11 cellular contexts compared by ENCODE assay signal in the genomic region with DNA sequence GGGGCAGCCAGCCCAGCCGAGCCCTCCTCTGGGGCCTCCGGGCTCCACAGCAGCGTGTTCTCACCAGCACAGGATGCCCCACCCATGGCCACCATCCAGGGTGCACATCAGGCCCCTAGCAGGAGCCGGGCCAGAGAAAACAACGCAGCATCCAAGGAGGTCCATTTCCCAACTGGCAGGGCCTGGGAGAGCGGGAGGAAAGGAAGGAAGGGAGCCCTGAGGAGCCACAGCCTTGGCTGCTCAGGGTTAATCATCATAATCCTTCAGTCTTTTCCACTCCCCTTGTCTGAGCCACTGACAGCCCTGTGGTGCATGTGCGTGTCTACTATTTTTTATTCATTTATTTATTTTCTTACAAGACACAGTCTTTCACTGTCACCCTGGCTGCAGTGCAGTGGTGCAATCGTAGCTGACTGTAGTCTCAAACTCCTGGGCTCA. TPM values are rescaled to one million over a fixed set of nuclear protein-coding genes. Genes with fewer than 3 reads are reported as not detected.
DNase-seq lines count a peak whose midpoint lies in the region; ATAC-seq and TF ChIP-seq lines count a peak whose summit lies in the region.
"Had no signal": no experiment of that assay in that cellular context is flagged by ENCODE, and none has a peak within 500 bp of the region (broad histone marks: within the 10 kb centered on the region; RNA-seq: fewer than 3 reads in every experiment).

No MANE protein-coding gene starts in this region.

- H3K36me3 ChIP-seq in ovary (no peaks in the 10 kb centered on the region), HAP-1 (replicated peaks) (no peaks in the 10 kb centered on the region), Caco-2 (ENCODE audit: control insufficient read depth, insufficient read depth, low read length) (no peaks in the 10 kb centered on the region)

- H3K9me3 Mint-ChIP-seq in Caco-2 (ENCODE audit: unreplicated experiment), result no peaks in the 10 kb centered on the region
- H3K9me3 Mint-ChIP-seq: type B pancreatic cell had no signal

- CTCF ChIA-PET in RWPE1 (lab: Yijun Ruan, JAX) (no interaction called here), Caco-2 (lab: Charles Lee) (no interaction called here)

- no peaks in the 10 kb centered on the region for H3K9me3 ChIP-seq in ovary
- no peaks in the 10 kb centered on the region for H3K9me3 ChIP-seq in HAP-1
- H3K9me3 ChIP-seq in Caco-2, result no peaks in the 10 kb centered on the region

- no TSS peak for BruUV-seq in Caco-2 (replicated peaks; lab: Mats Ljungman, UMichigan)

- no peak overlapping the region for H3K4me3 Mint-ChIP-seq in Caco-2 (ENCODE audit: unreplicated experiment)
- H3K4me3 Mint-ChIP-seq: type B pancreatic cell had no signal

- in situ Hi-C loops in HAP-1 (cut with MboI; ENCODE audit: low sequenced_read_pairs), result no loop called here

- TF ChIP-seq EP300 in ovary (IDR thresholded peaks at IDR 0.05), result no peak

- ATAC-seq in GM19351 (IDR thresholded peaks at IDR 0.05; ENCODE audit: unreplicated experiment), result no peak

- POLR2A ChIA-PET in RWPE1 (lab: Yijun Ruan, JAX; ENCODE audit: low non-redundant PET), result no interaction called here
- POLR2A ChIA-PET in Caco-2 (lab: Charles Lee), result no interaction called here

- H3K36me3 Mint-ChIP-seq in Caco-2 (ENCODE audit: insufficient read depth, unreplicated experiment), result peaks cover 5% of the 10 kb centered on the region
- H3K36me3 Mint-ChIP-seq: type B pancreatic cell had no signal

- H3K27ac ChIP-seq in RWPE1 (peak overlapping the region; percentile 58), ovary (no peak overlapping the region)

- WGBS in ovary, 3 donors, result 18 to 31% (median 30%) methylated on average over 8 of the region's 8 CpGs

- H3K4me3 ChIP-seq in AG09309 (ENCODE audit: control insufficient read depth, low read depth, low read length) (no peak overlapping the region), ovary (no peak overlapping the region), HAP-1 (no peak overlapping the region), Caco-2 (ENCODE audit: low read depth, low read length) (no peak overlapping the region)

- TF ChIP-seq CTCF in AG09309 (IDR thresholded peaks at IDR 0.05; ENCODE audit: control insufficient read depth, insufficient read depth, low read depth, low read length, missing control alignments) (no peak), RWPE1 (conservative IDR thresholded peaks at IDR 0.05; ENCODE audit: low read depth) (no peak), ovary (IDR thresholded peaks at IDR 0.05) (no peak), Caco-2 (IDR thresholded peaks at IDR 0.05; ENCODE audit: insufficient read depth in 1 of 2, low read depth in 1 of 2, low read length in 1 of 2, severe bottlenecking in 1 of 2, unreplicated experiment in 1 of 2) (no peak)

- intact Hi-C loops in ovary (cut with DNase I) (loop anchor here in 1 of 4 donors (10.0 kb wide), 1 partner anchor 61 kb away; a partner anchor contains a TSS), Caco-2 (cut with micrococcal nuclease; ENCODE audit: unreplicated experiment) (no loop called here)

- peaks cover 14% of the 10 kb centered on the region for H3K4me1 Mint-ChIP-seq in Caco-2 (ENCODE audit: low read depth, unreplicated experiment)

- no peak overlapping the region for H3K27ac Mint-ChIP-seq in Caco-2 (ENCODE audit: unreplicated experiment)
- H3K27ac Mint-ChIP-seq: type B pancreatic cell had no signal

- H3K4me1 ChIP-seq in ovary (ENCODE audit: insufficient read depth) (no peaks in the 10 kb centered on the region), HAP-1 (peaks cover 5% of the 10 kb centered on the region), Caco-2 (peaks cover 7% of the 10 kb centered on the region)

- DNase-seq in AG09309 (ENCODE audit: low read depth), result peak; percentile 84
- no peak for DNase-seq in RWPE1 (ENCODE audit: low spot score)
- peak; percentile 96 for DNase-seq in fibroblast of the conjunctiva (ENCODE audit: low read depth)
- DNase-seq in ovary, result peak; percentile 69 to 82 (median 73)
- DNase-seq in DMS79 treated with DMSO at 0.1 percent for 48 hours (lab: John Stamatoyannopoulos, UW), result no peak
- no peak for DNase-seq in HAP-1 (ENCODE audit: low spot score in 2 of 2)
- no peak for DNase-seq in Caco-2
- DNase-seq: C1 segment of cervical spinal cord, NCI-H2029 treated with DMSO at 0.1 percent for 48 hours had no signal

- no peak for TF ChIP-seq POLR2A in ovary (IDR thresholded peaks at IDR 0.05)

- no peaks in the 10 kb centered on the region for H3K27me3 ChIP-seq in ovary
- no peaks in the 10 kb centered on the region for H3K27me3 ChIP-seq in HAP-1 (ENCODE audit: low read depth)
- no peaks in the 10 kb centered on the region for H3K27me3 ChIP-seq in Caco-2 (replicated peaks; ENCODE audit: control insufficient read depth, insufficient read depth, low read length)

- H3K27me3 Mint-ChIP-seq in Caco-2 (ENCODE audit: insufficient read depth, unreplicated experiment), result no peaks in the 10 kb centered on the region

RNA-seq across cellular contexts. Expression of a gene that starts 3.6 kb away (rescaled TPM):
- 10 to 100 TPM in 4 of 7 donors, 1 to 10 TPM in 3; 3.1 to 16.9 (median 10.4) TPM for total RNA-seq in ovary
- polyA plus RNA-seq in ovary, result 1 to 10 TPM; 4.3 to 6.3 TPM
- total RNA-seq in Caco-2 (2022), result not detected in 2 replicates

RNA-seq across cellular contexts. Expression of a gene that starts 57.7 kb away (rescaled TPM):
- total RNA-seq in ovary (10 to 100 TPM in 6 of 7 donors, 1 to 10 TPM in 1; 9.3 to 20.4 (median 12.0) TPM), Caco-2 (2022) (24.0 and 27.4 TPM in 2 replicates)
- 10 to 100 TPM; 11.8 to 55.7 TPM for polyA plus RNA-seq in ovary

Comparison
In these comparisons a context has a peak if more than half of its experiments do, and no peak if none do; other contexts are left out.
1. DNase-seq: peak in AG09309 (single experiment), fibroblast of the conjunctiva (single experiment) and ovary (5 of 5); none in RWPE1 (single experiment), DMS79 treated with DMSO at 0.1 percent for 48 hours (single experiment), HAP-1 (0 of 2) and Caco-2 (0 of 2).